Comparison of ENCODE assay signal across 8 cellular contexts in the genomic region with DNA sequence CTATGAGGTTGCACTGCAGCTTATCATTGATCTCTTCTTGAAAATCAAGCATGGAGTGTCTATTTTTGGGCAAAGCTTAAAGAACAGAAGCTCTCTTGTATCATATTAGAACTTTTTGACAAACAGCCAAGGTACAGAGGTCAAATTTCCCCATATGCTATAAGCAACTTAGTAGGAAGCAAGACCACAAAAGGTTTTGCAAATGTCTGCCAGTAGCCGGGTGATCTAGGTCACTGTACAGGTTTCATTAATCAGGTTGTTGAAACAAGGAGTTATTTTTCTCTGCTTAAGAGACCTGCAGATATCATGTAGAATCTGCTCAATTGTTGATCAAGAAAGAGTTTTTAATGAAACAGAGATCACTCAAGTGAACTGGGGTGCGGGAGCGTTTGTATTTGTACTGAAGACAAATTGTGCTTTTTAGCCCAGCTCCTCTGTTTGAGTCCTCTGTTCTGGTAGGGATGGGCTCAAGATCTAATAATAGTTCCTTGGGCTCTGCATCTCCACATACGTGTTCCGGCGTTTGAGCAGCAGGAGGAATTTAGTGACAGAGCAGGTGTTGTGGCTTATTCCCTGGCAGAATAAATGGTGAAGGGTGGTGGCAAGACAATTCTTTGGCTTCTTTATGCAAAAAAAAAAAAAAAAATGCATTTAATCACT. TPM values are rescaled to one million over a fixed set of nuclear protein-coding genes. Genes with fewer than 3 reads are reported as not detected.
DNase-seq lines count a peak whose midpoint lies in the region; ATAC-seq and TF ChIP-seq lines count a peak whose summit lies in the region.

No MANE protein-coding gene starts in this region.

- H3K4me3 ChIP-seq in CD8-positive, alpha-beta memory T cell (ENCODE audit: low read length), result peak overlapping the region; percentile 23
- peak overlapping the region; percentile 22; the same call in 1 of the 2 replicates for H3K4me3 ChIP-seq in HUES64 (ENCODE audit: low read length)
- H3K4me3 ChIP-seq in adipocyte (ENCODE audit: low read length), result peak overlapping the region; percentile 91
- H3K4me3 ChIP-seq in thyroid gland (replicated peaks in 1 of 3), result peak overlapping the region in 2 of 3 donors; percentile 93 to 97

- WGBS in HUES64, result 57% methylated on average over 6 of the region's 6 CpGs
- 19 to 32% methylated on average over 6 of the region's 6 CpGs for WGBS in thyroid gland, 2 donors

- CTCF ChIA-PET in CD8-positive, alpha-beta memory T cell (lab: Charles Lee), result interaction anchor here (0.7 to 2.1 kb wide), 27 partner anchors 10 to 1071 kb away, joined by 3 to 47 read pairs (median 3); no protein-coding TSS in a partner anchor

- no peak for TF ChIP-seq CTCF in thyroid gland (IDR thresholded peaks at IDR 0.05)

- POLR2A ChIA-PET in CD8-positive, alpha-beta memory T cell (lab: Charles Lee), result interaction anchor here (0.5 to 1.3 kb wide), 6 partner anchors 9 to 597 kb away, joined by 3 to 5 read pairs (median 3); a partner anchor contains a TSS

- ATAC-seq in HG02981 (IDR thresholded peaks at IDR 0.05; ENCODE audit: unreplicated experiment) (no peak), GM21576 (IDR thresholded peaks at IDR 0.05; ENCODE audit: unreplicated experiment) (no peak)

- no peaks in the 10 kb centered on the region for H3K9me3 ChIP-seq in CD8-positive, alpha-beta memory T cell (ENCODE audit: low read length)
- no peaks in the 10 kb centered on the region for H3K9me3 ChIP-seq in HUES64 (ENCODE audit: insufficient read depth, low read depth, low read length)
- H3K9me3 ChIP-seq in adipocyte (ENCODE audit: control insufficient read depth, low read length), result no peaks in the 10 kb centered on the region
- no peaks in the 10 kb centered on the region for H3K9me3 ChIP-seq in thyroid gland

- H3K36me3 Mint-ChIP-seq in CD8-positive, alpha-beta memory T cell, result peaks cover 3 to 41% (median 11%) of the 10 kb centered on the region in 3 donors

- peaks cover 38% of the 10 kb centered on the region for H3K4me1 ChIP-seq in CD8-positive, alpha-beta memory T cell (ENCODE audit: insufficient read depth, low read length)
- H3K4me1 ChIP-seq in HUES64 (ENCODE audit: insufficient read depth, low read length) (peaks cover 61% of the 10 kb centered on the region), adipocyte (ENCODE audit: control insufficient read depth, insufficient read depth, low read length) (peaks cover 28% of the 10 kb centered on the region), thyroid gland (peaks cover 0 to 30% of the 10 kb centered on the region in 2 donors)

- no peak overlapping the region for H3K27ac ChIP-seq in CD8-positive, alpha-beta memory T cell (ENCODE audit: low read depth, low read length)
- H3K27ac ChIP-seq in HUES64 (ENCODE audit: low read depth, low read length), result peak overlapping the region; percentile 89
- peak overlapping the region; percentile 99 to 100 (median 100) for H3K27ac ChIP-seq in thyroid gland

- no peaks in the 10 kb centered on the region for H3K27me3 ChIP-seq in CD8-positive, alpha-beta memory T cell (ENCODE audit: insufficient read depth, low read length, poor library complexity, severe bottlenecking)
- no peaks in the 10 kb centered on the region for H3K27me3 ChIP-seq in HUES64 (ENCODE audit: insufficient read depth, low read length)
- no peaks in the 10 kb centered on the region for H3K27me3 ChIP-seq in adipocyte (replicated peaks; ENCODE audit: control insufficient read depth, insufficient read depth, low read length)
- no peaks in the 10 kb centered on the region for H3K27me3 ChIP-seq in thyroid gland

- H3K4me3 Mint-ChIP-seq in CD8-positive, alpha-beta memory T cell, result peak overlapping the region; percentile 54 to 100 (median 84)

- intact Hi-C loops in thyroid gland (cut with DNase I), result loop anchor here (10.0 kb wide), 3 partner anchors 165 to 605 kb away; no protein-coding TSS in a partner anchor

- peaks cover 0 to 4% of the 10 kb centered on the region in 2 donors for H3K27me3 Mint-ChIP-seq in CD8-positive, alpha-beta memory T cell

- no peaks in the 10 kb centered on the region for H3K36me3 ChIP-seq in CD8-positive, alpha-beta memory T cell (ENCODE audit: insufficient read depth, low read length)
- H3K36me3 ChIP-seq in HUES64 (ENCODE audit: insufficient read depth, low read length), result peaks cover 31% of the 10 kb centered on the region
- peaks cover 19% of the 10 kb centered on the region for H3K36me3 ChIP-seq in adipocyte (ENCODE audit: control insufficient read depth, insufficient read depth, low read length, severe bottlenecking)
- H3K36me3 ChIP-seq in thyroid gland, result peaks cover 14 to 28% of the 10 kb centered on the region in 2 donors

- H3K4me1 Mint-ChIP-seq in CD8-positive, alpha-beta memory T cell, result peaks cover 30 to 53% (median 42%) of the 10 kb centered on the region in 3 donors

- H3K9me3 Mint-ChIP-seq in CD8-positive, alpha-beta memory T cell, result no peaks in the 10 kb centered on the region

- no peak for DNase-seq in CD8-positive, alpha-beta memory T cell
- peak; percentile 76 for DNase-seq in adipocyte (ENCODE audit: low read depth)
- peak; percentile 87 for DNase-seq in iris pigment epithelial cell (ENCODE audit: low read depth)
- peak; percentile 68 to 74 for DNase-seq in thyroid gland
- DNase-seq in COLO668 (lab: John Stamatoyannopoulos, UW; ENCODE audit: unreplicated experiment), result no peak

- H3K9ac ChIP-seq in HUES64 (ENCODE audit: low read depth, low read length), result no peak overlapping the region
- peak overlapping the region; percentile 98 for H3K9ac ChIP-seq in adipocyte (ENCODE audit: low read length)

- peak overlapping the region; percentile 74 to 100 (median 96) for H3K27ac Mint-ChIP-seq in CD8-positive, alpha-beta memory T cell

- TF ChIP-seq POLR2A in thyroid gland (IDR thresholded peaks at IDR 0.05), result peak in 1 of 2 donors; percentile 77

RNA-seq across cellular contexts. Expression of a gene that starts 4.3 kb away (rescaled TPM):
- 10 to 100 TPM; 68.6 to 69.8 TPM for total RNA-seq in CD8-positive, alpha-beta memory T cell
- polyA plus RNA-seq in CD8-positive, alpha-beta memory T cell, result 53.8 TPM
- 79.0 TPM for polyA plus RNA-seq in HUES64 (2013, experiment 1 of 2)
- 104 TPM for polyA plus RNA-seq in HUES64 (2013, experiment 2 of 2)
- 100 to 1,000 TPM; 178 to 354 (median 261) TPM for total RNA-seq in thyroid gland

Comparison
In these comparisons a context has a peak if more than half of its experiments do, and no peak if none do; other contexts are left out.
1. DNase-seq: peak in adipocyte (single experiment), iris pigment epithelial cell (single experiment) and thyroid gland (2 of 2); none in CD8-positive, alpha-beta memory T cell (0 of 5) and COLO668 (single experiment).
2. H3K4me3 ChIP-seq: peak in every context shown above with its lines; median percentile 95 in thyroid gland; 91 in adipocyte; 23 in CD8-positive, alpha-beta memory T cell; 22 in HUES64.